Comparison of ENCODE assay signal across 1 cellular context in the genomic region with DNA sequence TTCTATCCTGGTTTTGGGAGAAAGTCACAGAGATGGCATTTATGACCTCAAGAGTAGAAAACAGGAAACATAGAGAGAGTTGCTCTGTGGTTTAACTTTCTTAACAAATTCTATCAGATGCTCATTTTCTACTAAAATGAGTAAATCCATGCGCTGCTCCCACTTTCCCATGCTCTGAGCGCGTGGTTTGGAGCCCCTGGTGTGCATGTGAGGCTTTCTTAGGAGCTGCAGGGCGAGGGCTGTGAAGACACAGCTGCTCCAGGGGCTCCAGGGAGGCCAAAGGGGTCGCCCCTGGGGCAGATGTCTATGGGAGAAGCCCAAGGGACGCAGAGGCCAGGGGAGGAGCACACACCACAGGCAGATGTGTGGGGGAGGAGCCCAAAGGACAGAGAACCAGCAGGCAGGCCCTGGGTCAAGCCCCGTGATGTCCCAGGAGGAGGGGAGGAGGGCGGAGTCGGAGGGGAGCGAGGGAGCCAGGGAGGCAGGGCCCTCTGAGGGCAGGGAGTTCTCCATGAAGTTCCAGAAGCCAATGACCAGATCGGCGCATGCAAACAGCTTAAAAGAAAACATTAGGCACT.
TF ChIP-seq lines count a peak whose summit lies in the region.

No MANE protein-coding gene starts in this region.

TF ChIP-seq in IMR-90, 13 proteins besides CTCF, POLR2A, EP300 and RAD21:
- TF ChIP-seq RCOR1 (IDR thresholded peaks at IDR 0.05; ENCODE audit: insufficient replicate concordance, low read length) (no peak), USF2 (IDR thresholded peaks at IDR 0.05; ENCODE audit: low read depth, low read length) (no peak), SMC3 (IDR thresholded peaks at IDR 0.05; ENCODE audit: low read depth, low read length) (no peak), CEBPB (IDR thresholded peaks at IDR 0.05; ENCODE audit: low read depth, low read length) (no peak), RFX5 (IDR thresholded peaks at IDR 0.05; ENCODE audit: low read depth, low read length) (no peak), MAZ (IDR thresholded peaks at IDR 0.05; ENCODE audit: borderline replicate concordance, low read depth, low read length) (no peak)
- TF ChIP-seq, protein P1, sequence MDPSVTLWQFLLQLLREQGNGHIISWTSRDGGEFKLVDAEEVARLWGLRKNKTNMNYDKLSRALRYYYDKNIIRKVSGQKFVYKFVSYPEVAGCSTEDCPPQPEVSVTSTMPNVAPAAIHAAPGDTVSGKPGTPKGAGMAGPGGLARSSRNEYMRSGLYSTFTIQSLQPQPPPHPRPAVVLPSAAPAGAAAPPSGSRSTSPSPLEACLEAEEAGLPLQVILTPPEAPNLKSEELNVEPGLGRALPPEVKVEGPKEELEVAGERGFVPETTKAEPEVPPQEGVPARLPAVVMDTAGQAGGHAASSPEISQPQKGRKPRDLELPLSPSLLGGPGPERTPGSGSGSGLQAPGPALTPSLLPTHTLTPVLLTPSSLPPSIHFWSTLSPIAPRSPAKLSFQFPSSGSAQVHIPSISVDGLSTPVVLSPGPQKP (IDR thresholded peaks at IDR 0.05; ENCODE audit: borderline replicate concordance, low read depth, low read length) = no peak
